Comparison of ENCODE assay signal across 8 cellular contexts in the genomic region with DNA sequence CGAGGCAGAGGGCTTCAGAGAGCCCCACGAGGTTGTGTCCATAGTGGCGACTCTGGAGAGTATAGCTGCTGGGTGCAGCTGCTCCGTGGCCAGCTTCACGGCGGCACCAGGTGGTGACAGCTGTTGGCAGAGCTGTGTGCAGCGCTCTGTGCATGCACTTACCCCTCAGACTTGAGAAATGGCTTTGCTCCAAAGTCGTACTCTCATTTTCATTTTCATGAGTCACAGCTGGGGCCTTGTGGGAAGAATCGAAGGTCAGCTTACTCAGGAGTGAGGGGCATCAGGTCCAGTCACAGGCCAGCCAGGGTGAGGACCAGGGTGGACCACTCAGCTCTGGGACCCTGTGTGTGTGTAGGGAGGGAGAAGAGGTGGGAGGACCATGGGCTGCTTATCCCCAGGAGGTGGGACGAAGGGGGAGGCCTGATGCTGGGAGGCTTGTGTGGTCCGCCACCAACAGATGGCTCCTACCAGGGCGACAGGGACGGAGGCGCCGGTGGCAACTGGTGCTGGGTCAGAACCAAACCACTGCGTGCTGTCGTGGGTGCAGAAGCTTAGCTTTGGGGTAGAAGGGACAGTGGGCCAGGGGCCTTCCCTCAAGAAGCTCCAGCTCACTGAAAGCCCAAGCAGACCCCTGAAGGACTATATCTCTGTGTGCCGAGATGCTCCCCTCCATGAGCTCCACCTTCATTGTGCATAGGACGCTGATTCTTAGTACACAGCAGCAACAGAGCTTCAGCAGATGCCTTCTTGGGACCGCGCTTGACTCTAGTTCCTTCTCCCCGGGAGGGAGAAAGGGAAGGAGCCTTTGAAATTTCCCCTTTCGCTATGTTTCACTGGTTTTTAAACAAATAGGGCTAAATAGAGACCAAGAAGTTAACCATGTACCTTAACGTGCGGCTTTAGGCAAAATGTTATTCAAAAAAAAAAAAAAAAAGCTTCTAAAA.
DNase-seq lines count a peak whose midpoint lies in the region; ATAC-seq, FAIRE-seq and TF ChIP-seq lines count a peak whose summit lies in the region.

No MANE protein-coding gene starts in this region.

- H3K4me3 Mint-ChIP-seq in astrocyte (ENCODE audit: unreplicated experiment), result no peak overlapping the region

- H3K4me2 ChIP-seq in astrocyte (ENCODE audit: low read length), result peak overlapping the region; percentile 40
- no peak overlapping the region for H3K4me2 ChIP-seq in hepatocyte

- H3K27ac ChIP-seq in astrocyte (ENCODE audit: low read depth, low read length), result peak overlapping the region; percentile 25
- H3K27ac ChIP-seq in hepatocyte, result no peak overlapping the region
- H3K27ac ChIP-seq in effector memory CD4-positive, alpha-beta T cell (ENCODE audit: insufficient read depth, low read length, poor library complexity, severe bottlenecking), result no peak overlapping the region

- H3K4me3 ChIP-seq in astrocyte (ENCODE audit: insufficient read depth, low read depth, low read length) (no peak overlapping the region), hepatocyte (no peak overlapping the region)
- no peak overlapping the region for H3K4me3 ChIP-seq in effector memory CD4-positive, alpha-beta T cell (ENCODE audit: insufficient read depth, low read depth, low read length, poor library complexity, severe bottlenecking)

- ATAC-seq in GM19455 (IDR thresholded peaks at IDR 0.05; ENCODE audit: unreplicated experiment) (peak; percentile 57), HG03432 (IDR thresholded peaks at IDR 0.05; ENCODE audit: unreplicated experiment) (peak; percentile 55), omental fat pad (ENCODE audit: low FRiP score) (peak; percentile 32)

- H3K27ac Mint-ChIP-seq in astrocyte (ENCODE audit: unreplicated experiment), result peak overlapping the region; percentile 37

- H3K4me1 Mint-ChIP-seq in astrocyte (ENCODE audit: low read depth, unreplicated experiment), result peaks cover 12% of the 10 kb centered on the region

- H3K27me3 Mint-ChIP-seq in astrocyte (ENCODE audit: low read depth, unreplicated experiment), result no peaks in the 10 kb centered on the region

- peaks cover 2% of the 10 kb centered on the region for H3K36me3 Mint-ChIP-seq in astrocyte (ENCODE audit: low read depth, unreplicated experiment)

- DNase-seq in astrocyte (ENCODE audit: low read depth) (peak; percentile 52), omental fat pad (ENCODE audit: low spot score) (no peak), hepatocyte (ENCODE audit: low spot score) (no peak), GM19240 (ENCODE audit: insufficient read length, low spot score) (no peak)
- no peak for DNase-seq in effector memory CD4-positive, alpha-beta T cell

- H2AFZ ChIP-seq in astrocyte (ENCODE audit: low read depth, low read length) (no peak overlapping the region), hepatocyte (no peak overlapping the region)

- TF ChIP-seq CTCF in GM12872 (IDR thresholded peaks at IDR 0.05; ENCODE audit: insufficient read depth, low read depth, low read length), result peak; percentile 20; the same call in 1 of the 3 replicates
- TF ChIP-seq CTCF in astrocyte (IDR thresholded peaks at IDR 0.05; ENCODE audit: insufficient read depth, low read depth, low read length), result no peak
- no peak for TF ChIP-seq CTCF in omental fat pad (IDR thresholded peaks at IDR 0.05)
- TF ChIP-seq CTCF in hepatocyte (IDR thresholded peaks at IDR 0.05; ENCODE audit: poor library complexity), result no peak

- H3K27me3 ChIP-seq in astrocyte (ENCODE audit: insufficient read depth, low read length) (no peaks in the 10 kb centered on the region), hepatocyte (no peaks in the 10 kb centered on the region)
- H3K27me3 ChIP-seq in effector memory CD4-positive, alpha-beta T cell (replicated peaks; ENCODE audit: control insufficient read depth, insufficient read depth, low read length, poor library complexity, severe bottlenecking), result no peaks in the 10 kb centered on the region

- H3K9me2 ChIP-seq in hepatocyte (replicated peaks; ENCODE audit: insufficient read depth), result no peaks in the 10 kb centered on the region

- FAIRE-seq in astrocyte (lab: Jason Lieb, UNC), result no peak

- H4K20me1 ChIP-seq in astrocyte (ENCODE audit: insufficient read depth, low read length) (no peaks in the 10 kb centered on the region), hepatocyte (ENCODE audit: insufficient read depth, poor library complexity, severe bottlenecking) (no peaks in the 10 kb centered on the region)

- no peaks in the 10 kb centered on the region for H3K9me3 Mint-ChIP-seq in astrocyte (ENCODE audit: unreplicated experiment)

- H3K4me1 ChIP-seq in astrocyte (ENCODE audit: insufficient read depth, low read length) (peaks cover 7% of the 10 kb centered on the region), hepatocyte (ENCODE audit: insufficient read depth) (no peaks in the 10 kb centered on the region)
- H3K4me1 ChIP-seq in effector memory CD4-positive, alpha-beta T cell (ENCODE audit: control insufficient read depth, insufficient read depth, low read length, poor library complexity, severe bottlenecking), result peaks cover 48% of the 10 kb centered on the region

- H3K36me3 ChIP-seq in astrocyte (ENCODE audit: insufficient read depth, low read length) (no peaks in the 10 kb centered on the region), hepatocyte (replicated peaks; ENCODE audit: insufficient read depth, low read depth) (no peaks in the 10 kb centered on the region)
- H3K36me3 ChIP-seq in effector memory CD4-positive, alpha-beta T cell (ENCODE audit: control insufficient read depth, insufficient read depth, low read length), result peaks cover 21% of the 10 kb centered on the region

- no peak overlapping the region for H3K9ac ChIP-seq in astrocyte (ENCODE audit: low read length)

- H3K79me2 ChIP-seq in astrocyte (ENCODE audit: insufficient read depth, low read length), result no peaks in the 10 kb centered on the region
- H3K79me2 ChIP-seq in hepatocyte, result no peaks in the 10 kb centered on the region

- H3K9me3 ChIP-seq in astrocyte (ENCODE audit: insufficient read depth, low read depth, low read length) (no peaks in the 10 kb centered on the region), hepatocyte (ENCODE audit: low read depth) (no peaks in the 10 kb centered on the region)
- no peaks in the 10 kb centered on the region for H3K9me3 ChIP-seq in effector memory CD4-positive, alpha-beta T cell (ENCODE audit: control insufficient read depth, low read length)

- WGBS in hepatocyte (ENCODE audit: low lambda C conversion rate, missing lambda C conversion rate), result 89% methylated on average over 25 of the region's 25 CpGs
